Comparison of ENCODE assay signal across 26 cellular contexts in the genomic region with DNA sequence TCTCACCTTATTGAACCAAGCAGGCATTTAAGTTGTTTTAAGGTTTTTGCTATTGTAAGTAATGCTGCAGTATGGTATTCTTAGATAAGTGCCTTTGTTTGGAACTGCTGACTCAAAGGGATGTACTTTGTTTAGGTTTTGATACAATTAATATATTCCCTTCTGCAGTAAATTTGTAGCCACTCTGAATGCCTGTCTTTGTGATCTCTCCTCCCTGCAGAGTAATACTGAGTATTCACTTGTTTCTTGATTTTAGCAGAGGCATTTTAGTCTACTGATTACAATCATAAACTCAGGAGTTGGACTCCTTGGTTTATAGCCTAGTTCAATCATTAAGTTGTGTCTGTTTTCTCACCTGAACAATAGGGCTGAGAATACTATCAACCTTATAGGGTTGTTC.
"Had no signal": no experiment of that assay in that cellular context is flagged by ENCODE, and none has a peak within 500 bp of the region (broad histone marks: within the 10 kb centered on the region; RNA-seq: fewer than 3 reads in every experiment).

No MANE protein-coding gene starts in this region.

- H3K27me3 ChIP-seq: adrenal gland, brain microvascular endothelial cell, heart right ventricle, ovary, thyroid gland, upper lobe of right lung had no signal

- H3K36me3 ChIP-seq: adrenal gland, brain microvascular endothelial cell, ovary, prostate gland, thyroid gland, upper lobe of right lung had no signal

- ATAC-seq: esophagus mucosa; heart right ventricle; left ventricle myocardium superior; naive thymus-derived CD4-positive, alpha-beta T cell; sciatic nerve; stimulated activated naive CD8-positive, alpha-beta T cell treated with anti-CD3 and anti-CD28 coated beads, Interleukin-15, Interleukin-2, amounts not matched to agents 100 U/mL and 50 U/mL, for 24 hours; T-helper 17 cell; upper lobe of right lung had no signal

- DNase-seq: activated CD4-positive, alpha-beta memory T cell treated with anti-CD3 and anti-CD28 coated beads for 36 hours; activated CD4-positive, alpha-beta T cell treated with anti-CD3 and anti-CD28 coated beads, Interleukin-2, amount 10 ng/mL, durations not matched to agents 24 days and 14 days; activated CD4-positive, CD25-positive, alpha-beta regulatory T cell treated with anti-CD3 and anti-CD28 coated beads, Interleukin-2, amount 50 U/mL, for 72 hours; activated CD8-positive, alpha-beta memory T cell treated with anti-CD3 and anti-CD28 coated beads, Interleukin-2, amount 50 U/mL, for 48 hours; activated gamma-delta T cell treated with Interleukin-2 at 50 U/mL for 16 hours; activated T-cell treated with anti-CD3 and anti-CD28 coated beads, Interleukin-2, amount 50 U/mL, for 24 hours; adrenal gland; brain microvascular endothelial cell; endodermal cell; foreskin fibroblast; heart right ventricle; left ventricle myocardium superior; naive thymus-derived CD4-positive, alpha-beta T cell; ovary; retina; stimulated activated CD4-positive, alpha-beta T cell treated with anti-CD3 and anti-CD28 coated beads, Interleukin-12 subunit alpha, Interleukin-12 subunit beta, amount 100 ng/mL, for 4 hours; stimulated activated CD4-positive, alpha-beta T cell treated with anti-CD3 and anti-CD28 coated beads, Interleukin-4, amount 100 ng/mL, for 1 hour; stimulated activated naive CD8-positive, alpha-beta T cell treated with anti-CD3 and anti-CD28 coated beads, Interleukin-15, Interleukin-2, amounts not matched to agents 100 U/mL and 50 U/mL, for 24 hours; T-helper 17 cell; thyroid gland; upper lobe of right lung had no signal

- FAIRE-seq: astrocyte had no signal

- H3K27ac ChIP-seq: adrenal gland, brain microvascular endothelial cell, ovary, prostate gland, skin epidermis, thyroid gland, upper lobe of right lung had no signal

- H3K9me3 ChIP-seq: adrenal gland, heart right ventricle, ovary, prostate gland, thyroid gland, upper lobe of right lung had no signal

- H3K4me3 ChIP-seq: adrenal gland, heart right ventricle, ovary, prostate gland, skin epidermis, thyroid gland, upper lobe of right lung had no signal
